In genomic region chr14:69048456-69048855, GRCh38 we compare ENCODE assay signal across 9 cellular contexts.
A peak's percentile ranks its signal among the peaks of the same experiment; 100 is the strongest.
DNase-seq lines count a peak whose midpoint lies in the region; ATAC-seq and TF ChIP-seq lines count a peak whose summit lies in the region.
"Had no signal": no experiment of that assay in that cellular context is flagged by ENCODE, and none has a peak within 500 bp of the region (broad histone marks: within the 10 kb centered on the region; RNA-seq: fewer than 3 reads in every experiment).

No MANE protein-coding gene starts in this region.

- TF ChIP-seq CTCF in activated B cell treated with CpG ODN at 0.5 μM for 24 hours (IDR thresholded peaks at IDR 0.05) = no peak

- no peak for TF ChIP-seq EP300 in Ishikawa (IDR thresholded peaks at IDR 0.05; ENCODE audit: borderline replicate concordance)

- peaks cover 17% of the 10 kb centered on the region for H3K36me3 Mint-ChIP-seq in activated B cell treated with CpG ODN at 0.5 μM for 24 hours (ENCODE audit: low read depth)
- peaks cover 0 to 14% (median 8%) of the 10 kb centered on the region in 3 donors for H3K36me3 Mint-ChIP-seq in immature natural killer cell

- peak overlapping the region; percentile 28 for H3K27ac Mint-ChIP-seq in activated B cell treated with CpG ODN at 0.5 μM for 24 hours
- H3K27ac Mint-ChIP-seq in immature natural killer cell = no peak overlapping the region

- intact Hi-C loops in activated B cell treated with CpG ODN at 0.5 μM for 24 hours (cut with micrococcal nuclease) = no loop called here
- intact Hi-C loops in left colon (cut with DNase I, micrococcal nuclease) = no loop called here

- H3K4me3 Mint-ChIP-seq in activated B cell treated with CpG ODN at 0.5 μM for 24 hours = no peak overlapping the region
- no peak overlapping the region for H3K4me3 Mint-ChIP-seq in immature natural killer cell

- no peak for TF ChIP-seq RAD21 in Ishikawa (IDR thresholded peaks at IDR 0.05; ENCODE audit: low read depth)

- H3K4me1 Mint-ChIP-seq in activated B cell treated with CpG ODN at 0.5 μM for 24 hours (peaks cover 7% of the 10 kb centered on the region), immature natural killer cell (peaks cover 7 to 20% of the 10 kb centered on the region in 2 donors)

- CTCF ChIA-PET in activated B cell treated with CpG ODN at 0.5 μM for 24 hours (lab: Charles Lee) = no interaction called here

- H3K27me3 Mint-ChIP-seq in activated B cell treated with CpG ODN at 0.5 μM for 24 hours = peaks cover 3% of the 10 kb centered on the region
- peaks cover 4 to 8% (median 5%) of the 10 kb centered on the region in 3 donors for H3K27me3 Mint-ChIP-seq in immature natural killer cell (ENCODE audit: low read depth in 3 of 3)

- DNase-seq in Caki2 (ENCODE audit: low read depth) = peak; percentile 9
- no peak for DNase-seq in activated B cell treated with CpG ODN at 0.5 μM for 24 hours
- peak in 1 of 2 donors; percentile 70 for DNase-seq in left colon
- DNase-seq in immature natural killer cell = no peak
- no peak for DNase-seq in RKO (ENCODE audit: low spot score)
- DNase-seq: cortex of kidney had no signal

- no peak for ATAC-seq in activated B cell treated with CpG ODN at 0.5 μM for 24 hours (ENCODE audit: low read depth)
- peak; percentile 68 for ATAC-seq in left colon
- ATAC-seq in HG02610 (IDR thresholded peaks at IDR 0.05; ENCODE audit: unreplicated experiment) = no peak
- ATAC-seq in GM19467 (IDR thresholded peaks at IDR 0.05; ENCODE audit: unreplicated experiment) = no peak

- H3K9me3 Mint-ChIP-seq in activated B cell treated with CpG ODN at 0.5 μM for 24 hours (no peaks in the 10 kb centered on the region), immature natural killer cell (no peaks in the 10 kb centered on the region)

- POLR2A ChIA-PET in activated B cell treated with CpG ODN at 0.5 μM for 24 hours (lab: Charles Lee) = no interaction called here

- in situ Hi-C loops in Caki2 (cut with HindIII; ENCODE audit: low pct_unique_long_range_greater_than_20kb, low sequenced_read_pairs) = no loop called here

TF ChIP-seq in Ishikawa, 13 proteins besides CTCF, POLR2A, EP300 and RAD21:
- TF ChIP-seq YY1 (IDR thresholded peaks at IDR 0.05; ENCODE audit: low read depth) = no peak
- TF ChIP-seq CREB1 (IDR thresholded peaks at IDR 0.05; ENCODE audit: low read depth) = no peak
- peak; percentile 73 for TF ChIP-seq NFIC (IDR thresholded peaks at IDR 0.05)
TF ChIP-seq in Ishikawa: peak in this region for 1.
